ENCODE assay signal across 18 cellular contexts in genomic region chr9:131367445-131367844, GRCh38.
"Had no signal": no experiment of that assay in that cellular context is flagged by ENCODE, and none has a peak within 500 bp of the region (broad histone marks: within the 10 kb centered on the region; RNA-seq: fewer than 3 reads in every experiment).

No MANE protein-coding gene starts in this region.

- H3K27me3 ChIP-seq: heart left ventricle had no signal

- H3K4me3 ChIP-seq: heart left ventricle, lung, skin epidermis had no signal

- H3K9me3 ChIP-seq: heart left ventricle had no signal

- H3K9me3 Mint-ChIP-seq: activated B cell treated with CpG ODN at 0.5 μM for 24 hours; activated CD4-positive, alpha-beta T cell treated with anti-CD3 and anti-CD28 coated beads, Interleukin-2, amount 10 ng/mL, durations not matched to agents 24 days and 14 days; activated T-cell treated with anti-CD3 and anti-CD28 coated beads, Interleukin-2, amount 50 U/mL, for 72 hours; dendritic cell treated with granulocyte-macrophage colony-stimulating factor and Interleukin-4, amounts not matched to agents 40 ng/mL and 50 ng/mL, for 4 days; natural killer cell; stimulated activated naive B cell treated with anti-CD40 and anti-IgM and Interleukin-4, amounts not matched to agents 10 μg/mL and 1 μg/mL and 100 μg/mL, for 72 hours had no signal

- H3K36me3 ChIP-seq: heart left ventricle had no signal

- ATAC-seq: activated T-cell treated with anti-CD3 and anti-CD28 coated beads, Interleukin-2, amount 50 U/mL, for 72 hours; stimulated activated naive B cell treated with anti-CD40 and anti-IgM and Interleukin-4, amounts not matched to agents 10 μg/mL and 1 μg/mL and 100 μg/mL, for 72 hours had no signal

- H3K27me3 Mint-ChIP-seq: activated B cell treated with CpG ODN at 0.5 μM for 24 hours; activated naive CD8-positive, alpha-beta T cell; brain; dendritic cell treated with granulocyte-macrophage colony-stimulating factor and Interleukin-4, amounts not matched to agents 40 ng/mL and 50 ng/mL, for 4 days had no signal

- DNase-seq: activated B cell treated with CpG ODN at 0.5 μM for 24 hours; activated CD4-positive, alpha-beta T cell treated with anti-CD3 and anti-CD28 coated beads, Interleukin-2, amount 10 ng/mL, durations not matched to agents 24 days and 14 days; activated CD8-positive, alpha-beta memory T cell treated with anti-CD3 and anti-CD28 coated beads, Interleukin-2, amount 50 U/mL, for 48 hours; activated T-cell treated with anti-CD3 and anti-CD28 coated beads, Interleukin-2, amount 50 U/mL, for 72 hours; cerebellar nuclear complex; foreskin melanocyte; natural killer cell; nucleus accumbens; stimulated activated CD4-positive, alpha-beta T cell treated with anti-CD3 and anti-CD28 coated beads, Interleukin-15, amount 100 ng/mL, for 24 hours; stimulated activated CD4-positive, alpha-beta T cell treated with anti-CD3 and anti-CD28 coated beads, Interleukin-4, amount 100 ng/mL, for 1 hour; stimulated activated naive B cell treated with anti-CD40 and anti-IgM and Interleukin-4, amounts not matched to agents 10 μg/mL and 1 μg/mL and 100 μg/mL, for 72 hours; T-helper 2 cell had no signal

- H3K27ac Mint-ChIP-seq: activated B cell treated with CpG ODN at 0.5 μM for 24 hours; activated CD4-positive, alpha-beta T cell treated with anti-CD3 and anti-CD28 coated beads, Interleukin-2, amount 10 ng/mL, durations not matched to agents 24 days and 14 days; activated naive CD8-positive, alpha-beta T cell; activated T-cell treated with anti-CD3 and anti-CD28 coated beads, Interleukin-2, amount 50 U/mL, for 72 hours; dendritic cell treated with granulocyte-macrophage colony-stimulating factor and Interleukin-4, amounts not matched to agents 40 ng/mL and 50 ng/mL, for 4 days; natural killer cell; stimulated activated naive B cell treated with anti-CD40 and anti-IgM and Interleukin-4, amounts not matched to agents 10 μg/mL and 1 μg/mL and 100 μg/mL, for 72 hours had no signal

- H3K4me3 Mint-ChIP-seq: activated B cell treated with CpG ODN at 0.5 μM for 24 hours; activated CD4-positive, alpha-beta T cell treated with anti-CD3 and anti-CD28 coated beads, Interleukin-2, amount 10 ng/mL, durations not matched to agents 24 days and 14 days; activated naive CD8-positive, alpha-beta T cell; activated T-cell treated with anti-CD3 and anti-CD28 coated beads, Interleukin-2, amount 50 U/mL, for 72 hours; dendritic cell treated with granulocyte-macrophage colony-stimulating factor and Interleukin-4, amounts not matched to agents 40 ng/mL and 50 ng/mL, for 4 days; natural killer cell; stimulated activated naive B cell treated with anti-CD40 and anti-IgM and Interleukin-4, amounts not matched to agents 10 μg/mL and 1 μg/mL and 100 μg/mL, for 72 hours had no signal

- H3K27ac ChIP-seq: heart left ventricle had no signal
